ENCODE assay signal across 21 cellular contexts in genomic region chr22:40477683-40478348, GRCh38.
DNase-seq lines count a peak whose midpoint lies in the region; ATAC-seq, FAIRE-seq and TF ChIP-seq lines count a peak whose summit lies in the region.
"Had no signal": no experiment of that assay in that cellular context is flagged by ENCODE, and none has a peak within 500 bp of the region (broad histone marks: within the 10 kb centered on the region; RNA-seq: fewer than 3 reads in every experiment).

No MANE protein-coding gene starts in this region.

- no peak overlapping the region for H3K27ac Mint-ChIP-seq in neural progenitor cell
- H3K27ac Mint-ChIP-seq: activated CD4-positive, alpha-beta T cell treated with anti-CD3 and anti-CD28 coated beads, Interleukin-2, amount 10 ng/mL, durations not matched to agents 7 days and 5 days; activated naive CD8-positive, alpha-beta T cell treated with anti-CD3 and anti-CD28 coated beads, Interleukin-2, amount 10 ng/mL, durations not matched to agents 7 days and 5 days; stimulated activated effector memory CD8-positive, alpha-beta T cell treated with anti-CD3 and anti-CD28 coated beads, Interleukin-12 subunit alpha, Interleukin-12 subunit beta, amount 100 ng/mL, for 72 hours; T-helper 2 cell treated with Interferon-gamma antibody and Interleukin-4, amounts not matched to agents 5 μg/mL and 100 μg/mL, for 36 hours had no signal

- H3K27ac ChIP-seq in GM12878 (ENCODE audit: control insufficient read depth, insufficient read depth) = no peak overlapping the region
- no peak overlapping the region for H3K27ac ChIP-seq in neural progenitor cell
- H3K27ac ChIP-seq in heart right ventricle = peak overlapping the region in 2 of 10 donors; percentile 34 to 42
- H3K27ac ChIP-seq: BLaER1, lower lobe of right lung, tibial artery had no signal

- H4K20me1 ChIP-seq in GM12878 (ENCODE audit: control insufficient read depth, insufficient read depth) = no peaks in the 10 kb centered on the region
- no peaks in the 10 kb centered on the region for H4K20me1 ChIP-seq in neural progenitor cell (ENCODE audit: low read depth)

- SMC1A ChIA-PET in GM12878 (lab: Charles Lee; ENCODE audit: uncharacterized antibody, unreplicated experiment) = interaction anchor here (0.6 to 1.7 kb wide), 5 partner anchors 16 to 226 kb away, joined by 3 read pairs; no protein-coding TSS in a partner anchor

- H3K27me3 ChIP-seq in GM12878 (replicated peaks in 1 of 2; ENCODE audit: control insufficient read depth in 2 of 2, insufficient read depth in 2 of 2, low read length in 1 of 2) (no peaks in the 10 kb centered on the region), neural progenitor cell (no peaks in the 10 kb centered on the region), heart right ventricle (no peaks in the 10 kb centered on the region)
- H3K27me3 ChIP-seq: BLaER1, MG63, tibial artery had no signal

- H3K4me3 ChIP-seq in GM12878 = no peak overlapping the region
- H3K4me3 ChIP-seq in neural progenitor cell = no peak overlapping the region
- no peak overlapping the region for H3K4me3 ChIP-seq in heart right ventricle
- H3K4me3 ChIP-seq: BLaER1, HAP-1, lower lobe of right lung, MG63, tibial artery had no signal

- TF ChIP-seq CTCF in GM12878 (IDR thresholded peaks at IDR 0.05 in 2 of 3, conservative IDR thresholded peaks at IDR 0.05 in 1 of 3; ENCODE audit: control insufficient read depth in 2 of 3, extremely low read depth in 1 of 3, insufficient read depth in 1 of 3, low read depth in 3 of 3, low read length in 3 of 3) (no peak), neural progenitor cell (IDR thresholded peaks at IDR 0.05) (no peak), heart right ventricle (IDR thresholded peaks at IDR 0.05) (no peak)

- H2AFZ ChIP-seq in GM12878 (ENCODE audit: control insufficient read depth, low read depth, low read length) = no peak overlapping the region
- H2AFZ ChIP-seq in neural progenitor cell (replicated peaks) = no peak overlapping the region

- intact Hi-C loops in GM12878 (cut with micrococcal nuclease; ENCODE audit: unreplicated experiment) = no loop called here
- intact Hi-C loops in heart right ventricle (cut with DNase I) = no loop called here

- peaks cover 2% of the 10 kb centered on the region for H3K9me3 Mint-ChIP-seq in neural progenitor cell
- H3K9me3 Mint-ChIP-seq: activated CD4-positive, alpha-beta T cell treated with anti-CD3 and anti-CD28 coated beads, Interleukin-2, amount 10 ng/mL, durations not matched to agents 7 days and 5 days; activated naive CD8-positive, alpha-beta T cell treated with anti-CD3 and anti-CD28 coated beads, Interleukin-2, amount 10 ng/mL, durations not matched to agents 7 days and 5 days; naive thymus-derived CD8-positive, alpha-beta T cell; stimulated activated effector memory CD8-positive, alpha-beta T cell treated with anti-CD3 and anti-CD28 coated beads, Interleukin-12 subunit alpha, Interleukin-12 subunit beta, amount 100 ng/mL, for 72 hours; T-helper 2 cell treated with Interferon-gamma antibody and Interleukin-4, amounts not matched to agents 5 μg/mL and 100 μg/mL, for 36 hours had no signal

- H3K9ac ChIP-seq in GM12878 (ENCODE audit: control insufficient read depth, insufficient read depth, low read length) (no peak overlapping the region), neural progenitor cell (peak overlapping the region; percentile 30)
- H3K9ac ChIP-seq: BLaER1 had no signal

- peaks cover 7% of the 10 kb centered on the region for H3K36me3 Mint-ChIP-seq in neural progenitor cell

- H3K79me2 ChIP-seq in GM12878 (ENCODE audit: control insufficient read depth, insufficient read depth, low read length) (peaks cover 15% of the 10 kb centered on the region), neural progenitor cell (ENCODE audit: low read depth) (peaks cover 10% of the 10 kb centered on the region)

- 56% methylated on average over 5 of the region's 5 CpGs for WGBS in GM12878 (ENCODE audit: insufficient coverage, insufficient replicate concordance, low lambda C conversion rate, missing lambda C conversion rate)
- 56 to 61% methylated on average over 5 of the region's 5 CpGs for WGBS in heart right ventricle, 2 donors

- H3K9me3 ChIP-seq in GM12878 (replicated peaks; ENCODE audit: control insufficient read depth, insufficient read depth, low read length) = no peaks in the 10 kb centered on the region
- H3K9me3 ChIP-seq in neural progenitor cell (ENCODE audit: low read depth) = no peaks in the 10 kb centered on the region
- no peaks in the 10 kb centered on the region for H3K9me3 ChIP-seq in heart right ventricle
- H3K9me3 ChIP-seq: BLaER1, HAP-1, lower lobe of right lung, MG63, tibial artery had no signal

- RAD21 ChIA-PET in GM12878 (lab: Charles Lee; ENCODE audit: unreplicated experiment) = no interaction called here

- POLR2A ChIA-PET in GM12878 (lab: Charles Lee) = no interaction called here

- in situ Hi-C loops in GM12878 (cut with MboI) = no loop called here

- ATAC-seq in GM12878 = no peak
- ATAC-seq in heart right ventricle = no peak
- ATAC-seq: lower lobe of right lung; naive thymus-derived CD8-positive, alpha-beta T cell; stimulated activated effector memory CD8-positive, alpha-beta T cell treated with anti-CD3 and anti-CD28 coated beads, Interleukin-12 subunit alpha, Interleukin-12 subunit beta, amount 100 ng/mL, for 72 hours had no signal

- no peaks in the 10 kb centered on the region for H3F3A ChIP-seq in neural progenitor cell (ENCODE audit: low read depth)

- TF ChIP-seq RAD21 in GM12878 (IDR thresholded peaks at IDR 0.05; ENCODE audit: insufficient read depth, low read depth, low read length) = no peak

- no peak overlapping the region for H3K4me3 Mint-ChIP-seq in neural progenitor cell
- H3K4me3 Mint-ChIP-seq: activated CD4-positive, alpha-beta T cell treated with anti-CD3 and anti-CD28 coated beads, Interleukin-2, amount 10 ng/mL, durations not matched to agents 7 days and 5 days; activated naive CD8-positive, alpha-beta T cell treated with anti-CD3 and anti-CD28 coated beads, Interleukin-2, amount 10 ng/mL, durations not matched to agents 7 days and 5 days; stimulated activated effector memory CD8-positive, alpha-beta T cell treated with anti-CD3 and anti-CD28 coated beads, Interleukin-12 subunit alpha, Interleukin-12 subunit beta, amount 100 ng/mL, for 72 hours; T-helper 2 cell treated with Interferon-gamma antibody and Interleukin-4, amounts not matched to agents 5 μg/mL and 100 μg/mL, for 36 hours had no signal

- no peak for TF ChIP-seq POLR2A in GM12891 (IDR thresholded peaks at IDR 0.05; ENCODE audit: low read depth, low read length)
- TF ChIP-seq POLR2A in GM12878 (IDR thresholded peaks at IDR 0.05; ENCODE audit: low read depth, low read length) = no peak

- CTCF ChIA-PET in GM12878 (lab: Yijun Ruan, JAX) = interaction anchor here (0.8 to 3.4 kb wide), 4 partner anchors 9 to 169 kb away, joined by 3 to 20 read pairs (median 4); no protein-coding TSS in a partner anchor

- BruUV-seq in GM12878 (replicated peaks; lab: Mats Ljungman, UMichigan) = no TSS peak

- TF ChIP-seq EP300 in GM12878 (IDR thresholded peaks at IDR 0.05; ENCODE audit: borderline replicate concordance in 1 of 2, control insufficient read depth in 1 of 2, low read depth in 2 of 2, low read length in 2 of 2) = no peak

- no peaks in the 10 kb centered on the region for H3K27me3 Mint-ChIP-seq in neural progenitor cell (ENCODE audit: insufficient read depth, low read depth)
- H3K27me3 Mint-ChIP-seq: activated CD4-positive, alpha-beta T cell treated with anti-CD3 and anti-CD28 coated beads, Interleukin-2, amount 10 ng/mL, durations not matched to agents 7 days and 5 days; activated naive CD8-positive, alpha-beta T cell treated with anti-CD3 and anti-CD28 coated beads, Interleukin-2, amount 10 ng/mL, durations not matched to agents 7 days and 5 days; naive thymus-derived CD8-positive, alpha-beta T cell had no signal

- H3K4me1 ChIP-seq in GM12878 (ENCODE audit: control insufficient read depth, insufficient read depth, low read length) = peaks cover 15% of the 10 kb centered on the region
- H3K4me1 ChIP-seq in neural progenitor cell = peaks cover 10% of the 10 kb centered on the region
- peaks cover 0 to 64% (median 23%) of the 10 kb centered on the region in 9 donors for H3K4me1 ChIP-seq in heart right ventricle

- H3K4me1 Mint-ChIP-seq in neural progenitor cell = peaks cover 4% of the 10 kb centered on the region

- peaks cover 0 to 2% of the 10 kb centered on the region in 2 experiments; a peak in 2 of 4 replicates for H3K36me3 ChIP-seq in GM12878 (ENCODE audit: control insufficient read depth in 2 of 2, insufficient read depth in 2 of 2, low read length in 1 of 2)
- H3K36me3 ChIP-seq in neural progenitor cell = no peaks in the 10 kb centered on the region
- peaks cover 0 to 10% (median 0%) of the 10 kb centered on the region in 9 donors for H3K36me3 ChIP-seq in heart right ventricle
- H3K36me3 ChIP-seq: HAP-1, lower lobe of right lung, tibial artery had no signal

- H3K4me2 ChIP-seq in GM12878 (ENCODE audit: control insufficient read depth, insufficient read depth) (no peak overlapping the region), neural progenitor cell (no peak overlapping the region)
- H3K4me2 ChIP-seq: BLaER1 had no signal

- FAIRE-seq in GM12891 (lab: Jason Lieb, UNC) = no peak
- no peak for FAIRE-seq in GM12878 (lab: Jason Lieb, UNC)
- FAIRE-seq: GM18507 had no signal

- DNase-seq in GM12891 (ENCODE audit: insufficient read length, low spot score) (no peak), Kasumi-1 (lab: John Stamatoyannopoulos, UW) (peak; percentile 16 to 28), GM12878 (ENCODE audit: low read depth, low spot score) (no peak), neural progenitor cell (ENCODE audit: low spot score) (no peak), anterior cingulate cortex (lab: John Stamatoyannopoulos, UW) (no peak), HPDE6-E6E7 (ENCODE audit: extremely low spot score) (no peak), heart right ventricle (no peak)
- DNase-seq: activated CD4-positive, alpha-beta T cell treated with anti-CD3 and anti-CD28 coated beads, Interleukin-2, amount 10 ng/mL, durations not matched to agents 7 days and 5 days; activated naive CD8-positive, alpha-beta T cell treated with anti-CD3 and anti-CD28 coated beads, Interleukin-2, amount 10 ng/mL, durations not matched to agents 7 days and 5 days; lower lobe of right lung; MG63; naive thymus-derived CD8-positive, alpha-beta T cell; NCI-H1930; NCI-H446; SIG-M5; tibial artery had no signal

TF ChIP-seq in GM12891, 5 proteins besides CTCF, POLR2A, EP300 and RAD21 (continues in another document):
- TF ChIP-seq SPI1 (IDR thresholded peaks at IDR 0.05; ENCODE audit: low read depth, low read length) = peak; percentile 52
- TF ChIP-seq POLR2AphosphoS5 (IDR thresholded peaks at IDR 0.05; ENCODE audit: low read depth, low read length) = no peak
- TF ChIP-seq POU2F2 (IDR thresholded peaks at IDR 0.05; ENCODE audit: low read depth, low read length) = no peak
- TF ChIP-seq TAF1 (IDR thresholded peaks at IDR 0.05; ENCODE audit: low read depth, low read length) = no peak

TF ChIP-seq in GM12878, 131 proteins besides CTCF, POLR2A, EP300 and RAD21:
- TF ChIP-seq BRCA1 (IDR thresholded peaks at IDR 0.05; ENCODE audit: low read depth, low read length) (no peak), RUNX3 (IDR thresholded peaks at IDR 0.05; ENCODE audit: low read length) (no peak), SPI1 (IDR thresholded peaks at IDR 0.05; ENCODE audit: borderline replicate concordance, insufficient read depth, low read depth, low read length) (0 out of 2 replicates have a peak, but pooled peaks have one; percentile 13)

Comparison
In these comparisons a context has a peak if more than half of its experiments do, and no peak if none do; other contexts are left out.
1. DNase-seq: peak in Kasumi-1 (2 of 2); none in GM12891 (single experiment), GM12878 (single experiment), neural progenitor cell (single experiment), anterior cingulate cortex (0 of 58), HPDE6-E6E7 (single experiment) and heart right ventricle (0 of 2).